In the genomic region with DNA sequence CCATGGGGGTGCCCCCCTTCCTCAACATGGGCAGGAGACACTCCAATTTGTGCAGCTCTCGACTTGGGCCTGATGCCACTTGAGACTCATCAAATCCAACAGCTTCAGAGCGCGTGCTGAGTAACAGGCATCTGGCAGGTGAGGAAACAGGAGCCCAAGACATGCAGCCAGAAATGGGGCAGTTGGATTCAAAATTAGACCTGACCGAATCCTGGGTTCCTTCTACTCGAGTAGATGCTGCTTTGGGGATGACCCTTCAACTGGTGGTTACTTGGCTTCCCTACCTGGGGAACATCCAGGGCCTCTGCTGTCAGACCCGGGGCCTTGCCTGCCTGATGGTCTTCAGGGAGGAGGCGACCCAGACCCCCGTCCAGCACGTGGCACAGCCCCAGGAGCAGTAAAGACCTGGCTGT, we compare ENCODE assay signal across 8 cellular contexts. TPM values are rescaled to one million over a fixed set of nuclear protein-coding genes. Genes with fewer than 3 reads are reported as not detected.
A peak's percentile ranks its signal among the peaks of the same experiment; 100 is the strongest.
DNase-seq lines count a peak whose midpoint lies in the region; ATAC-seq and TF ChIP-seq lines count a peak whose summit lies in the region.
"Had no signal": no experiment of that assay in that cellular context is flagged by ENCODE, and none has a peak within 500 bp of the region (broad histone marks: within the 10 kb centered on the region; RNA-seq: fewer than 3 reads in every experiment).

No MANE protein-coding gene starts in this region.

- CTCF ChIA-PET in Caco-2 (lab: Charles Lee), result interaction anchor here (0.7 kb wide), 1 partner anchor 19 kb away, joined by 3 read pairs; no protein-coding TSS in a partner anchor

- H3K9me3 ChIP-seq in Caco-2 (no peaks in the 10 kb centered on the region), ectodermal cell (ENCODE audit: control insufficient read depth, low read length) (no peaks in the 10 kb centered on the region)

- H3K4me3 Mint-ChIP-seq in Caco-2 (ENCODE audit: unreplicated experiment), result peak overlapping the region; percentile 24

- TF ChIP-seq CTCF in Caco-2 (IDR thresholded peaks at IDR 0.05; ENCODE audit: insufficient read depth in 1 of 2, low read depth in 1 of 2, low read length in 1 of 2, severe bottlenecking in 1 of 2, unreplicated experiment in 1 of 2) (no peak), NB4 (IDR thresholded peaks at IDR 0.05; ENCODE audit: low read depth, low read length) (no peak), GM20000 (IDR thresholded peaks at IDR 0.05; ENCODE audit: extremely low read depth, missing control alignments) (no peak)

- WGBS in ectodermal cell, 2 experiments, result 49 to 53% methylated on average over 9 of the region's 9 CpGs

- ATAC-seq in GM21786 (IDR thresholded peaks at IDR 0.05; ENCODE audit: unreplicated experiment) (no peak), HG03460 (IDR thresholded peaks at IDR 0.05; ENCODE audit: unreplicated experiment) (no peak)

- H3K9me3 Mint-ChIP-seq in Caco-2 (ENCODE audit: unreplicated experiment), result no peaks in the 10 kb centered on the region
- H3K9me3 Mint-ChIP-seq: activated T-helper 2 cell treated with anti-CD3 and anti-CD28 coated beads, Interferon-gamma antibody, Interleukin-2, Interleukin-4, amounts not matched to agents 10 μg/mL and 5 μg/mL and 100 μg/mL, durations not matched to agents 14 hours and 24 hours and 36 hours had no signal

- no peak for TF ChIP-seq POLR2A in NB4 (IDR thresholded peaks at IDR 0.05; ENCODE audit: extremely low read depth, insufficient read length)

- H3K27ac Mint-ChIP-seq in Caco-2 (ENCODE audit: unreplicated experiment), result no peak overlapping the region
- H3K27ac Mint-ChIP-seq: activated T-helper 2 cell treated with anti-CD3 and anti-CD28 coated beads, Interferon-gamma antibody, Interleukin-2, Interleukin-4, amounts not matched to agents 10 μg/mL and 5 μg/mL and 100 μg/mL, durations not matched to agents 14 hours and 24 hours and 36 hours had no signal

- peaks cover 6% of the 10 kb centered on the region for H3K36me3 Mint-ChIP-seq in Caco-2 (ENCODE audit: insufficient read depth, unreplicated experiment)

- no peaks in the 10 kb centered on the region for H3K27me3 Mint-ChIP-seq in Caco-2 (ENCODE audit: insufficient read depth, unreplicated experiment)

- H3K27ac ChIP-seq in ectodermal cell (ENCODE audit: insufficient read depth, low read depth, low read length, poor library complexity, severe bottlenecking), result no peak overlapping the region

- H3K4me3 ChIP-seq in Caco-2 (ENCODE audit: low read depth, low read length) (peak overlapping the region; percentile 14), NB4 (ENCODE audit: low read depth, low read length) (peak overlapping the region; percentile 21), ectodermal cell (ENCODE audit: insufficient read depth, low read depth, low read length) (peak overlapping the region; percentile 28)

- DNase-seq in Caco-2 (no peak), NB4 (ENCODE audit: low read depth) (peak; percentile 59), GM20000 (ENCODE audit: low spot score) (no peak)

- no peaks in the 10 kb centered on the region for H3K27me3 ChIP-seq in Caco-2 (replicated peaks; ENCODE audit: control insufficient read depth, insufficient read depth, low read length)
- peaks cover 69% of the 10 kb centered on the region for H3K27me3 ChIP-seq in ectodermal cell (ENCODE audit: control insufficient read depth, insufficient read depth, low read length, poor library complexity, severe bottlenecking)

- POLR2A ChIA-PET in Caco-2 (lab: Charles Lee), result interaction anchor here (1.0 kb wide), 1 partner anchor 11 kb away, joined by 4 read pairs; a partner anchor contains a TSS

- H3K4me1 ChIP-seq in Caco-2, result peaks cover 36% of the 10 kb centered on the region
- H3K4me1 ChIP-seq in ectodermal cell (ENCODE audit: control insufficient read depth, insufficient read depth, low read length), result peaks cover 36% of the 10 kb centered on the region

- H3K36me3 ChIP-seq in Caco-2 (ENCODE audit: control insufficient read depth, insufficient read depth, low read length) (no peaks in the 10 kb centered on the region), ectodermal cell (ENCODE audit: control insufficient read depth, insufficient read depth, low read length) (no peaks in the 10 kb centered on the region)

- intact Hi-C loops in Caco-2 (cut with micrococcal nuclease; ENCODE audit: unreplicated experiment), result no loop called here

- BruUV-seq in Caco-2 (replicated peaks; lab: Mats Ljungman, UMichigan), result no TSS peak

- peaks cover 11% of the 10 kb centered on the region for H3K4me1 Mint-ChIP-seq in Caco-2 (ENCODE audit: low read depth, unreplicated experiment)

RNA-seq across cellular contexts. Expression of a gene that starts 0.5 kb away (rescaled TPM):
- 0.30 and 0.39 TPM in 2 replicates for total RNA-seq in Caco-2 (2022)
- 0.67 TPM for polyA plus RNA-seq in ectodermal cell (2013, experiment 1 of 4)
- polyA plus RNA-seq in ectodermal cell (2013, experiment 2 of 4), result 1.0 TPM
- 0.85 TPM for polyA plus RNA-seq in ectodermal cell (2013, experiment 3 of 4)
- polyA plus RNA-seq in ectodermal cell (2013, experiment 4 of 4), result 0.77 TPM
- total RNA-seq: activated T-helper 2 cell treated with anti-CD3 and anti-CD28 coated beads, Interferon-gamma antibody, Interleukin-2, Interleukin-4, amounts not matched to agents 10 μg/mL and 5 μg/mL and 100 μg/mL, durations not matched to agents 14 hours and 24 hours and 36 hours; SK-MEL-5 had no signal

RNA-seq across cellular contexts. Expression of a gene that starts 4.3 kb away (rescaled TPM):
- total RNA-seq in Caco-2 (2022), result 20.8 and 22.6 TPM in 2 replicates
- polyA plus RNA-seq in ectodermal cell (2013, experiment 1 of 4), result 11.5 TPM
- polyA plus RNA-seq in ectodermal cell (2013, experiment 2 of 4), result 11.1 TPM
- 8.4 TPM for polyA plus RNA-seq in ectodermal cell (2013, experiment 3 of 4)
- 9.3 TPM for polyA plus RNA-seq in ectodermal cell (2013, experiment 4 of 4)

RNA-seq across cellular contexts. Expression of a gene that starts 10.7 kb away (rescaled TPM):
- total RNA-seq in Caco-2 (2022), result 29.0 and 30.6 TPM in 2 replicates
- polyA plus RNA-seq in ectodermal cell (2013, experiment 1 of 4), result 39.5 TPM
- polyA plus RNA-seq in ectodermal cell (2013, experiment 2 of 4), result 36.5 TPM
- polyA plus RNA-seq in ectodermal cell (2013, experiment 3 of 4), result 37.5 TPM
- 32.7 TPM for polyA plus RNA-seq in ectodermal cell (2013, experiment 4 of 4)

RNA-seq across cellular contexts. Expression of a gene that starts 41.4 kb away (rescaled TPM):
- 48.7 and 52.4 TPM in 2 replicates for total RNA-seq in Caco-2 (2022)
- polyA plus RNA-seq in ectodermal cell (2013, experiment 1 of 4), result 39.8 TPM
- 35.6 TPM for polyA plus RNA-seq in ectodermal cell (2013, experiment 2 of 4)
- 31.7 TPM for polyA plus RNA-seq in ectodermal cell (2013, experiment 3 of 4)
- 31.2 TPM for polyA plus RNA-seq in ectodermal cell (2013, experiment 4 of 4)

RNA-seq across cellular contexts. Expression of a gene that starts 43.1 kb away (rescaled TPM):
- total RNA-seq in Caco-2 (2022), result 200 and 204 TPM in 2 replicates
- 193 TPM for polyA plus RNA-seq in ectodermal cell (2013, experiment 1 of 4)
- polyA plus RNA-seq in ectodermal cell (2013, experiment 2 of 4), result 182 TPM
- 196 TPM for polyA plus RNA-seq in ectodermal cell (2013, experiment 3 of 4)
- polyA plus RNA-seq in ectodermal cell (2013, experiment 4 of 4), result 224 TPM
